Comparison of ENCODE assay signal across 14 cellular contexts in genomic region chr3:146308222-146308621, GRCh38. TPM values are rescaled to one million over a fixed set of nuclear protein-coding genes. Genes with fewer than 3 reads are reported as not detected.
DNase-seq lines count a peak whose midpoint lies in the region; ATAC-seq, FAIRE-seq and TF ChIP-seq lines count a peak whose summit lies in the region.
"Had no signal": no experiment of that assay in that cellular context is flagged by ENCODE, and none has a peak within 500 bp of the region (broad histone marks: within the 10 kb centered on the region; RNA-seq: fewer than 3 reads in every experiment).

No MANE protein-coding gene starts in this region.

- H3K27ac Mint-ChIP-seq in activated T-helper 1 cell treated with anti-CD3 and anti-CD28 coated beads, Interleukin-12 subunit alpha, Interleukin-12 subunit beta, Interleukin-2, Interleukin-4 antibody, amounts not matched to agents 30 ng/mL and 10 ng/mL and 1 ng/mL, durations not matched to agents 14 hours and 24 hours and 36 hours = no peak overlapping the region
- H3K27ac Mint-ChIP-seq in activated CD4-positive, alpha-beta memory T cell treated with anti-CD3 and anti-CD28 coated beads for 36 hours = no peak overlapping the region
- H3K27ac Mint-ChIP-seq: activated T-helper 17 cell treated with anti-CD3 and anti-CD28 coated beads, Interleukin-2, amount 50 U/mL, for 72 hours had no signal

- H3K4me3 Mint-ChIP-seq in activated T-helper 1 cell treated with anti-CD3 and anti-CD28 coated beads, Interleukin-12 subunit alpha, Interleukin-12 subunit beta, Interleukin-2, Interleukin-4 antibody, amounts not matched to agents 30 ng/mL and 10 ng/mL and 1 ng/mL, durations not matched to agents 14 hours and 24 hours and 36 hours = no peak overlapping the region
- no peak overlapping the region for H3K4me3 Mint-ChIP-seq in activated CD4-positive, alpha-beta memory T cell treated with anti-CD3 and anti-CD28 coated beads for 36 hours
- H3K4me3 Mint-ChIP-seq: activated T-helper 17 cell treated with anti-CD3 and anti-CD28 coated beads, Interleukin-2, amount 50 U/mL, for 72 hours had no signal

- FAIRE-seq in HepG2 (lab: Jason Lieb, UNC) = no peak
- FAIRE-seq: A204.1, TTC549 had no signal

- H3K4me3 ChIP-seq in liver (ENCODE audit: low read depth in 1 of 3, low read length in 3 of 3) = no peak overlapping the region
- no peak overlapping the region for H3K4me3 ChIP-seq in HepG2 (replicated peaks in 1 of 3; ENCODE audit: insufficient read depth in 1 of 3, low read depth in 2 of 3, low read length in 3 of 3)

- no peak overlapping the region for H3K4me2 ChIP-seq in HepG2 (ENCODE audit: low read depth, low read length)

- no peaks in the 10 kb centered on the region for H3K9me3 Mint-ChIP-seq in activated T-helper 1 cell treated with anti-CD3 and anti-CD28 coated beads, Interleukin-12 subunit alpha, Interleukin-12 subunit beta, Interleukin-2, Interleukin-4 antibody, amounts not matched to agents 30 ng/mL and 10 ng/mL and 1 ng/mL, durations not matched to agents 14 hours and 24 hours and 36 hours
- peaks cover 5% of the 10 kb centered on the region for H3K9me3 Mint-ChIP-seq in activated CD4-positive, alpha-beta memory T cell treated with anti-CD3 and anti-CD28 coated beads for 36 hours

- CTCF ChIA-PET in HepG2 (lab: Yijun Ruan, JAX; ENCODE audit: low intra/inter-chr PET ratio, low total read pairs) = no interaction called here
- CTCF ChIA-PET in activated CD4-positive, alpha-beta memory T cell treated with anti-CD3 and anti-CD28 coated beads for 36 hours (lab: Charles Lee) = no interaction called here

- H3K4me1 ChIP-seq in liver (ENCODE audit: control insufficient read depth in 4 of 4, insufficient read depth in 4 of 4, low read length in 3 of 4) = peaks cover 0 to 3% (median 0%) of the 10 kb centered on the region in 4 donors
- H3K4me1 ChIP-seq in HepG2 (ENCODE audit: insufficient read depth, low read length) = no peaks in the 10 kb centered on the region

- no TSS peak for BruUV-seq in HepG2 (replicated peaks; lab: Mats Ljungman, UMichigan)

- TF ChIP-seq POLR2A in HepG2 (IDR thresholded peaks at IDR 0.05; ENCODE audit: insufficient read depth in 1 of 2, low read depth in 2 of 2, low read length in 2 of 2) = no peak

- peak overlapping the region; percentile 39 to 45 for H3K27ac ChIP-seq in liver (ENCODE audit: low read depth in 1 of 2, low read length in 2 of 2)
- H3K27ac ChIP-seq in HepG2 (ENCODE audit: extremely low read length, insufficient read depth, low read length) = no peak overlapping the region

- H4K20me1 ChIP-seq in HepG2 (ENCODE audit: insufficient read depth, low read length) = no peaks in the 10 kb centered on the region

- intact Hi-C loops in HepG2 (cut with micrococcal nuclease; ENCODE audit: unreplicated experiment) = no loop called here
- intact Hi-C loops in activated T-helper 1 cell treated with anti-CD3 and anti-CD28 coated beads, Interleukin-12 subunit alpha, Interleukin-12 subunit beta, Interleukin-2, Interleukin-4 antibody, amounts not matched to agents 30 ng/mL and 10 ng/mL and 1 ng/mL, durations not matched to agents 14 hours and 24 hours and 36 hours (cut with micrococcal nuclease) = no loop called here
- intact Hi-C loops in activated CD4-positive, alpha-beta memory T cell treated with anti-CD3 and anti-CD28 coated beads for 36 hours (cut with micrococcal nuclease) = no loop called here

- no peak overlapping the region for H2AFZ ChIP-seq in HepG2 (ENCODE audit: low read length)

- no peaks in the 10 kb centered on the region for H3K4me1 Mint-ChIP-seq in activated T-helper 1 cell treated with anti-CD3 and anti-CD28 coated beads, Interleukin-12 subunit alpha, Interleukin-12 subunit beta, Interleukin-2, Interleukin-4 antibody, amounts not matched to agents 30 ng/mL and 10 ng/mL and 1 ng/mL, durations not matched to agents 14 hours and 24 hours and 36 hours (ENCODE audit: low read depth)
- H3K4me1 Mint-ChIP-seq in activated CD4-positive, alpha-beta memory T cell treated with anti-CD3 and anti-CD28 coated beads for 36 hours (ENCODE audit: low read depth) = no peaks in the 10 kb centered on the region
- H3K4me1 Mint-ChIP-seq: activated T-helper 17 cell treated with anti-CD3 and anti-CD28 coated beads, Interleukin-2, amount 50 U/mL, for 72 hours had no signal

- TF ChIP-seq RAD21 in liver (IDR thresholded peaks at IDR 0.05) (no peak), HepG2 (CRISPR knock-in tag; IDR thresholded peaks at IDR 0.05) (no peak)

- no peak for TF ChIP-seq CTCF in liver (IDR thresholded peaks at IDR 0.05; ENCODE audit: low read depth, low read length, missing input control)
- TF ChIP-seq CTCF in HepG2 (CRISPR knock-in tag; IDR thresholded peaks at IDR 0.05) = no peak

- H3K36me3 ChIP-seq in liver (ENCODE audit: control insufficient read depth in 4 of 4, insufficient read depth in 3 of 4, low read depth in 1 of 4, low read length in 3 of 4) (no peaks in the 10 kb centered on the region), HepG2 (replicated peaks in 1 of 2; ENCODE audit: control insufficient read depth in 1 of 2, insufficient read depth in 2 of 2, low read length in 2 of 2) (no peaks in the 10 kb centered on the region)

- no peaks in the 10 kb centered on the region for H3K79me2 ChIP-seq in HepG2 (ENCODE audit: insufficient read depth, low read length)

- no peak overlapping the region for H3K9ac ChIP-seq in liver (ENCODE audit: low read depth in 1 of 2, low read length in 2 of 2)
- H3K9ac ChIP-seq in HepG2 (ENCODE audit: insufficient read depth, low read depth, low read length) = no peak overlapping the region

- DNase-seq in HepG2 (ENCODE audit: low spot score) (no peak), dermis blood vessel endothelial cell (peak; percentile 79), lung microvascular endothelial cell (ENCODE audit: low read depth in 2 of 2) (peak; percentile 81 to 86), NCI-H1694 (lab: John Stamatoyannopoulos, UW) (no peak)
- no peak for DNase-seq in activated T-helper 1 cell treated with anti-CD3 and anti-CD28 coated beads, Interleukin-12 subunit alpha, Interleukin-12 subunit beta, Interleukin-2, Interleukin-4 antibody, amounts not matched to agents 30 ng/mL and 10 ng/mL and 1 ng/mL, durations not matched to agents 14 hours and 24 hours and 36 hours (ENCODE audit: low spot score)
- no peak for DNase-seq in activated CD4-positive, alpha-beta memory T cell treated with anti-CD3 and anti-CD28 coated beads for 36 hours
- DNase-seq: effector memory CD4-positive, alpha-beta T cell; islet precursor cell; NCI-H1436 had no signal

- no peaks in the 10 kb centered on the region for H3K27me3 ChIP-seq in liver (ENCODE audit: control insufficient read depth in 4 of 4, insufficient read depth in 4 of 4, low read length in 3 of 4)
- H3K27me3 ChIP-seq in HepG2 (ENCODE audit: control insufficient read depth in 1 of 2, insufficient read depth in 2 of 2, low read length in 2 of 2) = no peaks in the 10 kb centered on the region

- no peaks in the 10 kb centered on the region for H3K27me3 Mint-ChIP-seq in activated T-helper 1 cell treated with anti-CD3 and anti-CD28 coated beads, Interleukin-12 subunit alpha, Interleukin-12 subunit beta, Interleukin-2, Interleukin-4 antibody, amounts not matched to agents 30 ng/mL and 10 ng/mL and 1 ng/mL, durations not matched to agents 14 hours and 24 hours and 36 hours (ENCODE audit: insufficient read depth)
- H3K27me3 Mint-ChIP-seq in activated CD4-positive, alpha-beta memory T cell treated with anti-CD3 and anti-CD28 coated beads for 36 hours = no peaks in the 10 kb centered on the region
- H3K27me3 Mint-ChIP-seq: activated T-helper 17 cell treated with anti-CD3 and anti-CD28 coated beads, Interleukin-2, amount 50 U/mL, for 72 hours had no signal

- H3K9me3 ChIP-seq in liver (ENCODE audit: control insufficient read depth in 4 of 4, low read length in 3 of 4) (no peaks in the 10 kb centered on the region), HepG2 (ENCODE audit: low read length) (no peaks in the 10 kb centered on the region; the same call in 1 of the 2 replicates)

- in situ Hi-C loops in HepG2 (cut with HindIII; ENCODE audit: extremely low pct_ligation_motif_present, low pct_unique_long_range_greater_than_20kb) = no loop called here

- no peaks in the 10 kb centered on the region for H3K36me3 Mint-ChIP-seq in activated T-helper 1 cell treated with anti-CD3 and anti-CD28 coated beads, Interleukin-12 subunit alpha, Interleukin-12 subunit beta, Interleukin-2, Interleukin-4 antibody, amounts not matched to agents 30 ng/mL and 10 ng/mL and 1 ng/mL, durations not matched to agents 14 hours and 24 hours and 36 hours (ENCODE audit: low read depth)
- no peaks in the 10 kb centered on the region for H3K36me3 Mint-ChIP-seq in activated CD4-positive, alpha-beta memory T cell treated with anti-CD3 and anti-CD28 coated beads for 36 hours

- ATAC-seq in HepG2 (no peak), HG03045 (IDR thresholded peaks at IDR 0.05; ENCODE audit: unreplicated experiment) (no peak)
- ATAC-seq: activated T-helper 17 cell treated with anti-CD3 and anti-CD28 coated beads, Interleukin-2, amount 50 U/mL, for 72 hours had no signal

- POLR2A ChIA-PET in HepG2 (lab: Yijun Ruan, JAX) = no interaction called here
- POLR2A ChIA-PET in activated CD4-positive, alpha-beta memory T cell treated with anti-CD3 and anti-CD28 coated beads for 36 hours (lab: Charles Lee) = no interaction called here

- no peak for TF ChIP-seq EP300 in HepG2 (IDR thresholded peaks at IDR 0.05; ENCODE audit: low read depth in 2 of 2, low read length in 2 of 2)
- TF ChIP-seq EP300 in HepG2 (CRISPR knock-in tag; IDR thresholded peaks at IDR 0.05; ENCODE audit: borderline replicate concordance) = no peak

RNA-seq across cellular contexts. Expression of gene PLSCR4, which starts 57.3 kb away (rescaled TPM):
- 10 to 100 TPM; 46.1 to 56.4 TPM for total RNA-seq in liver
- 10 to 100 TPM; 19.5 to 23.8 TPM for polyA plus RNA-seq in liver
- total RNA-seq in HepG2 (2016; rRNA removed; fragmentation: Illumina TruSeq; extraction: Trizol) = 1.5 and 1.8 TPM in 2 replicates
- 0.44 and 1.0 TPM in 2 replicates for total RNA-seq in HepG2 (2016; cell fraction: cytosol; rRNA removed; fragmentation: Illumina TruSeq; extraction: Trizol; ENCODE audit: low read depth)
- total RNA-seq in HepG2 (2016; cell fraction: insoluble cytoplasmic fraction; rRNA removed; fragmentation: Illumina TruSeq; extraction: Trizol) = 1.3 and 2.4 TPM in 2 replicates
- total RNA-seq in HepG2 (2016; cell fraction: membrane; rRNA removed; fragmentation: Illumina TruSeq; extraction: Trizol) = 0.59 and 0.68 TPM in 2 replicates
- 3.8 and 4.6 TPM in 2 replicates for total RNA-seq in HepG2 (2016; cell fraction: nucleus; rRNA removed; fragmentation: Illumina TruSeq; extraction: Trizol)
- polyA plus RNA-seq in HepG2 (2011; rRNA removed) = 59.0 and 67.3 TPM in 2 replicates
- polyA plus RNA-seq in HepG2 (2011; cell fraction: cytosol; rRNA removed) = 27.4 and 44.1 TPM in 2 replicates
- 67.2 and 67.3 TPM in 2 replicates for polyA plus RNA-seq in HepG2 (2011; cell fraction: nucleus; rRNA removed)
- polyA plus RNA-seq in HepG2 (2012) = 39.1 and 43.5 TPM in 2 replicates
- 0.25 and 0.26 TPM in 2 replicates for polyA plus RNA-seq in HepG2 (2016; cell fraction: cytosol; fragmentation: Illumina TruSeq; extraction: Trizol; ENCODE audit: low read depth)
- polyA plus RNA-seq in HepG2 (2016; cell fraction: insoluble cytoplasmic fraction; fragmentation: Illumina TruSeq; extraction: Trizol; ENCODE audit: low read depth) = 1.4 and 2.2 TPM in 2 replicates
- polyA plus RNA-seq in HepG2 (2016; cell fraction: membrane; fragmentation: Illumina TruSeq; extraction: Trizol; ENCODE audit: low read depth) = 0.14 and 0.26 TPM in 2 replicates
- 3.5 and 3.6 TPM in 2 replicates for polyA plus RNA-seq in HepG2 (2016; cell fraction: nucleus; fragmentation: Illumina TruSeq; extraction: Trizol; ENCODE audit: insufficient read depth, low read depth)
- polyA minus RNA-seq in HepG2 (2011; rRNA and poly(A)+ RNA removed; ENCODE audit: low replicate concordance) = 9.6 and 70.2 TPM in 2 replicates
- polyA minus RNA-seq in HepG2 (2011; cell fraction: cytosol; rRNA and poly(A)+ RNA removed) = 22.8 and 27.0 TPM in 2 replicates
- 80.7 and 102 TPM in 2 replicates for polyA minus RNA-seq in HepG2 (2011; cell fraction: nucleus; rRNA and poly(A)+ RNA removed)
- 655 and 677 TPM in 2 replicates for total RNA-seq in dermis blood vessel endothelial cell
- total RNA-seq in lung microvascular endothelial cell = 494 and 1,169 TPM in 2 replicates
- total RNA-seq in activated T-helper 1 cell treated with anti-CD3 and anti-CD28 coated beads, Interleukin-12 subunit alpha, Interleukin-12 subunit beta, Interleukin-2, Interleukin-4 antibody, amounts not matched to agents 30 ng/mL and 10 ng/mL and 1 ng/mL, durations not matched to agents 14 hours and 24 hours and 36 hours = not detected in 2 replicates
- not detected for total RNA-seq in activated CD4-positive, alpha-beta memory T cell treated with anti-CD3 and anti-CD28 coated beads for 36 hours
- total RNA-seq: activated T-helper 17 cell treated with anti-CD3 and anti-CD28 coated beads, Interleukin-2, amount 50 U/mL, for 72 hours had no signal

Comparison
In these comparisons a context has a peak if more than half of its experiments do, and no peak if none do; other contexts are left out.
1. RNA of gene PLSCR4, which starts 57.3 kb away (total RNA-seq): 494 to 1,169 TPM in lung microvascular endothelial cell, 655 to 677 TPM in dermis blood vessel endothelial cell and 46.1 to 56.4 TPM in liver; 0.44 to 4.6 TPM in HepG2, not detected in activated T-helper 1 cell treated with anti-CD3 and anti-CD28 coated beads, Interleukin-12 subunit alpha, Interleukin-12 subunit beta, Interleukin-2, Interleukin-4 antibody, amounts not matched to agents 30 ng/mL and 10 ng/mL and 1 ng/mL, durations not matched to agents 14 hours and 24 hours and 36 hours and not detected in activated CD4-positive, alpha-beta memory T cell treated with anti-CD3 and anti-CD28 coated beads for 36 hours; every median in the first group is over 4 times any median in the second.
2. DNase-seq: peak in dermis blood vessel endothelial cell (single experiment) and lung microvascular endothelial cell (2 of 2); none in HepG2 (single experiment), activated T-helper 1 cell treated with anti-CD3 and anti-CD28 coated beads, Interleukin-12 subunit alpha, Interleukin-12 subunit beta, Interleukin-2, Interleukin-4 antibody, amounts not matched to agents 30 ng/mL and 10 ng/mL and 1 ng/mL, durations not matched to agents 14 hours and 24 hours and 36 hours (single experiment), NCI-H1694 (single experiment) and activated CD4-positive, alpha-beta memory T cell treated with anti-CD3 and anti-CD28 coated beads for 36 hours (single experiment).